Comparison of ENCODE assay signal across 8 cellular contexts in the genomic region with DNA sequence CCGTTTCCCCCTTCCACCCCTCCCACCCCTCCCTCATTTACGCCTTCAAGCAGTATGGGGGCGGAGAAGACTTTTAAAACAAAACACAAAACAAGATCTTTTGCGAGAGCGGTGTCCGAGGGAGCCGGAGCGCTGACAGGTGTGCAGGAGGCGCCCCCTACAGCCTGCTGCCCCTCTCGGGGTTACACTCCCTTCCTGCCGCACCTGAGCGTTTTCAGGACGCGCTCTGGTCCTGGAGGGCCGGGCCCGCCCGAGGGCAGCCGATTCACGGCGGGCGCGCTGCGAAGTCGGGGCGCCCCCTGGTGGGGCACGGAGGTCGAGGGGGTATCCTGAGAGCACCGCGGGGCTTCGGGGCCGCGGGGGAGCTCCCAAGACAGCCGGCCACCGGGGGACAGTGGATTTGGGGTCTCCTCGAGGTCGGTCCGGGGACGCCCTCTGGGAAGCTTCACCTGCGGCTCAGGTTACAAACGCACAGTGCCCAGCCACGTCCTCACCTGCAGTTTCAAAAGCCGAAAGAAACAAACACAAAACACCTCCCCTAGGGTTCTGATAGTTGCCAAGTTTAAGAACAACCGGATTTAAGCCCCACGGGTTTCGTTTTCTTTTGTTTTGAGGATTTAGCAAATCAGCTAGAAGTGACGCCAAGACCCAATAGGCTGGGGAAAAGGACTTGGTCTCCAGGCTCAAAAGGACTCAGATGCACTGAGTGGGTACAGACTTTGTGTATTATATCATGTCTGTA. TPM values are rescaled to one million over a fixed set of nuclear protein-coding genes. Genes with fewer than 3 reads are reported as not detected.
A peak's percentile ranks its signal among the peaks of the same experiment; 100 is the strongest.
DNase-seq lines count a peak whose midpoint lies in the region; ATAC-seq, FAIRE-seq and TF ChIP-seq lines count a peak whose summit lies in the region.

No MANE protein-coding gene starts in this region.

- H3K4me1 ChIP-seq in GM12878 (ENCODE audit: control insufficient read depth, insufficient read depth, low read length) = peaks cover 3% of the 10 kb centered on the region

- ATAC-seq in GM12878 (peak; percentile 96), left colon (peak; percentile 97)

- no peak for TF ChIP-seq EP300 in GM12878 (IDR thresholded peaks at IDR 0.05; ENCODE audit: borderline replicate concordance in 1 of 2, control insufficient read depth in 1 of 2, low read depth in 2 of 2, low read length in 2 of 2)

- no peaks in the 10 kb centered on the region for H4K20me1 ChIP-seq in GM12878 (ENCODE audit: control insufficient read depth, insufficient read depth)

- FAIRE-seq in GM12878 (lab: Jason Lieb, UNC) = peak; percentile 41

- H3K9me3 ChIP-seq in GM12878 (replicated peaks; ENCODE audit: control insufficient read depth, insufficient read depth, low read length) = no peaks in the 10 kb centered on the region; the same call in 2 of the 3 replicates

- intact Hi-C loops in GM12878 (cut with micrococcal nuclease; ENCODE audit: unreplicated experiment) = loop anchor here (1.0 to 5.0 kb wide), 7 partner anchors 80 to 425 kb away; no protein-coding TSS in a partner anchor
- intact Hi-C loops in left colon (cut with DNase I, micrococcal nuclease) = loop anchor here in 1 of 2 donors (10.0 kb wide), 1 partner anchor 199 kb away; no protein-coding TSS in a partner anchor

- peak overlapping the region; percentile 40 for H3K9ac ChIP-seq in GM12878 (ENCODE audit: control insufficient read depth, insufficient read depth, low read length)

- no peak overlapping the region for H3K27ac ChIP-seq in GM12878 (ENCODE audit: control insufficient read depth, insufficient read depth)

- SMC1A ChIA-PET in GM12878 (lab: Charles Lee; ENCODE audit: uncharacterized antibody, unreplicated experiment) = interaction anchor here (0.6 to 10.6 kb wide), 30 partner anchors 10 to 426 kb away, joined by 3 to 124 read pairs (median 4); no protein-coding TSS in a partner anchor

- WGBS in GM12878 (ENCODE audit: insufficient coverage, insufficient replicate concordance, low lambda C conversion rate, missing lambda C conversion rate) = 2% methylated on average over 38 of the region's 46 CpGs

- H3K36me3 ChIP-seq in H7 (replicated peaks; ENCODE audit: control insufficient read depth, insufficient read depth, low read length) (no peaks in the 10 kb centered on the region), GM12878 (ENCODE audit: control insufficient read depth in 2 of 2, insufficient read depth in 2 of 2, low read length in 1 of 2) (no peaks in the 10 kb centered on the region)

- H2AFZ ChIP-seq in GM12878 (ENCODE audit: control insufficient read depth, low read depth, low read length) = peak overlapping the region; percentile 84

- peak; percentile 85 for TF ChIP-seq RAD21 in GM12878 (IDR thresholded peaks at IDR 0.05; ENCODE audit: insufficient read depth, low read depth, low read length)

- no TSS peak for BruUV-seq in GM12878 (replicated peaks; lab: Mats Ljungman, UMichigan)

- CTCF ChIA-PET in GM12878 (lab: Yijun Ruan, JAX) = interaction anchor here (0.6 to 13.9 kb wide), 59 partner anchors 8 to 450 kb away, joined by 3 to 221 read pairs (median 4); a partner anchor contains a TSS

- H3K27me3 ChIP-seq in H7 (ENCODE audit: control insufficient read depth, insufficient read depth, low read length) = peaks cover 46% of the 10 kb centered on the region
- no peaks in the 10 kb centered on the region; a peak in 2 of 4 replicates for H3K27me3 ChIP-seq in GM12878 (replicated peaks in 1 of 2; ENCODE audit: control insufficient read depth in 2 of 2, insufficient read depth in 2 of 2, low read length in 1 of 2)

- peak overlapping the region; percentile 73 for H3K4me2 ChIP-seq in GM12878 (ENCODE audit: control insufficient read depth, insufficient read depth)

- RAD21 ChIA-PET in GM12878 (lab: Charles Lee; ENCODE audit: unreplicated experiment) = interaction anchor here (0.6 to 4.2 kb wide), 22 partner anchors 10 to 462 kb away, joined by 3 to 72 read pairs (median 4); no protein-coding TSS in a partner anchor

- H3K4me3 ChIP-seq in H7 (ENCODE audit: insufficient read depth, low read depth, low read length) (peak overlapping the region; percentile 35), GM12878 (peak overlapping the region; percentile 73; the same call in 1 of the 2 replicates)

- POLR2A ChIA-PET in GM12878 (lab: Charles Lee) = interaction anchor here (0.6 to 1.3 kb wide), 2 partner anchors 8 to 196 kb away, joined by 3 read pairs; no protein-coding TSS in a partner anchor

- TF ChIP-seq CTCF in GM10266 (IDR thresholded peaks at IDR 0.05; ENCODE audit: control insufficient read depth, insufficient read depth, low read depth, missing control alignments) (peak; percentile 84), GM12878 (IDR thresholded peaks at IDR 0.05 in 2 of 3, conservative IDR thresholded peaks at IDR 0.05 in 1 of 3; ENCODE audit: control insufficient read depth in 2 of 3, extremely low read depth in 1 of 3, insufficient read depth in 1 of 3, low read depth in 3 of 3, low read length in 3 of 3) (peak; percentile 88 to 92 (median 90))

- DNase-seq in GM10266 (ENCODE audit: extremely low spot score) (peak; percentile 84), H7 (peak; percentile 94), LoVo (ENCODE audit: low spot score) (peak; percentile 84), T-helper 22 cell (ENCODE audit: low read depth) (peak; percentile 39), GM12878 (ENCODE audit: low read depth, low spot score) (no peak), left colon (peak; percentile 58 to 78), GM19240 (ENCODE audit: insufficient read length, low spot score) (no peak)
- peak; percentile 71 to 72 for DNase-seq in stimulated activated CD4-positive, alpha-beta T cell treated with anti-CD3 and anti-CD28 coated beads, Interleukin-4, amount 100 ng/mL, for 48 hours (ENCODE audit: low read depth in 2 of 2)

- no peak for TF ChIP-seq POLR2A in GM12878 (IDR thresholded peaks at IDR 0.05; ENCODE audit: low read depth, low read length)

- H3K79me2 ChIP-seq in GM12878 (ENCODE audit: control insufficient read depth, insufficient read depth, low read length) = no peaks in the 10 kb centered on the region

- in situ Hi-C loops in GM12878 (cut with MboI) = loop anchor here (5.0 kb wide), 2 partner anchors 202 to 422 kb away; no protein-coding TSS in a partner anchor

TF ChIP-seq in GM12878, 131 proteins besides CTCF, POLR2A, EP300 and RAD21 (continues in another document):
- no peak for TF ChIP-seq HDAC2 (IDR thresholded peaks at IDR 0.05)
- 0 out of 2 replicates have a peak, but pooled peaks have one; percentile 33 for TF ChIP-seq PAX5 (IDR thresholded peaks at IDR 0.05; ENCODE audit: borderline replicate concordance, low read depth, low read length)
- TF ChIP-seq SMC3 (IDR thresholded peaks at IDR 0.05; ENCODE audit: borderline replicate concordance, low read length) = peak; percentile 91
- no peak for TF ChIP-seq POLR2AphosphoS5 (IDR thresholded peaks at IDR 0.05; ENCODE audit: low read length)
- peak; percentile 74 for TF ChIP-seq LARP7 (IDR thresholded peaks at IDR 0.05)
- peak; percentile 48; the same call in 1 of the 3 replicates for TF ChIP-seq POU2F2 (IDR thresholded peaks at IDR 0.05; ENCODE audit: borderline replicate concordance, low read depth, low read length)
- TF ChIP-seq DPF2 (IDR thresholded peaks at IDR 0.05) = peak; percentile 67
- TF ChIP-seq SMARCA5 (IDR thresholded peaks at IDR 0.05) = peak; percentile 91; the same call in 1 of the 2 replicates
- TF ChIP-seq MYB (IDR thresholded peaks at IDR 0.05; ENCODE audit: borderline replicate concordance, low read depth, low read length) = 0 out of 2 replicates have a peak, but pooled peaks have one; percentile 11
- peak; percentile 60 for TF ChIP-seq KLF5 (IDR thresholded peaks at IDR 0.05; ENCODE audit: partially characterized antibody)
- peak; percentile 66 to 77; a peak in 3 of 4 replicates for TF ChIP-seq BHLHE40 (IDR thresholded peaks at IDR 0.05; ENCODE audit: borderline replicate concordance in 1 of 2, low read depth in 2 of 2, low read length in 1 of 2)
- no peak for TF ChIP-seq ZBED1 (IDR thresholded peaks at IDR 0.05; ENCODE audit: borderline replicate concordance)
- TF ChIP-seq CBFB (IDR thresholded peaks at IDR 0.05; ENCODE audit: low read depth) = peak; percentile 40; the same call in 1 of the 2 replicates
- TF ChIP-seq EGR1 (IDR thresholded peaks at IDR 0.05; ENCODE audit: borderline replicate concordance in 1 of 2, low read depth in 2 of 2, low read length in 2 of 2) = peak in 1 of 2 experiments; percentile 54; a peak in 1 of 3 replicates
- TF ChIP-seq SREBF1 (IDR thresholded peaks at IDR 0.05; ENCODE audit: low read length) = no peak
- no peak for TF ChIP-seq STAT3 (IDR thresholded peaks at IDR 0.05; ENCODE audit: low read depth, low read length)
- TF ChIP-seq IRF4 (IDR thresholded peaks at IDR 0.05; ENCODE audit: low read depth, low read length) = 0 out of 2 replicates have a peak, but pooled peaks have one; percentile 26
- no peak for TF ChIP-seq NR2C2 (IDR thresholded peaks at IDR 0.05; ENCODE audit: borderline replicate concordance, control insufficient read depth, insufficient read length, low read depth)
- peak; percentile 83 for TF ChIP-seq YY1 (IDR thresholded peaks at IDR 0.05; ENCODE audit: low read depth, low read length)
- peak; percentile 14; the same call in 1 of the 2 replicates for TF ChIP-seq MXI1 (IDR thresholded peaks at IDR 0.05; ENCODE audit: low read depth, low read length)
- peak; percentile 54; the same call in 1 of the 2 replicates for TF ChIP-seq NR2F1 (conservative IDR thresholded peaks at IDR 0.05)

RNA-seq across cellular contexts. Expression of a gene that starts 8.0 kb away (rescaled TPM):
- total RNA-seq in H7 (2014; rRNA removed; shearing (Covaris generic)) = not detected in 2 replicates
- 4.6 and 4.8 TPM in 2 replicates for total RNA-seq in GM12878 (2013; cell fraction: nucleolus; rRNA removed)
- total RNA-seq in GM12878 (2014; rRNA removed) = 2.2 and 2.6 TPM in 2 replicates
- 1.1 and 1.6 TPM in 2 replicates for total RNA-seq in GM12878 (2014; rRNA removed; fragmentation: Illumina TruSeq; extraction: Trizol)
- total RNA-seq in GM12878 (2021) = 1.9 and 2.9 TPM in 2 replicates
- 0.41 TPM for polyA plus RNA-seq in GM12878 (2011; ENCODE audit: low read depth)
- polyA plus RNA-seq in GM12878 (2011; rRNA removed) = 1.2 and 1.4 TPM in 2 replicates
- 0.82 and 1.2 TPM in 2 replicates for polyA plus RNA-seq in GM12878 (2011; cell fraction: cytosol; rRNA removed)
- 1.8 and 2.7 TPM in 2 replicates for polyA plus RNA-seq in GM12878 (2011; cell fraction: nucleus; rRNA removed)
- 1.4 and 2.1 TPM in 2 replicates for polyA plus RNA-seq in GM12878 (2012)
- polyA plus RNA-seq in GM12878 (2014; fragmentation: Illumina TruSeq; extraction: Trizol) = 1.2 and 1.9 TPM in 2 replicates
- under 1 TPM; 0.53 to 0.68 TPM for polyA plus RNA-seq in GM12878 (2014; fragmentation: Nextera tagmentation; extraction: Ambion mirVana)
- 2.2 and 3.3 TPM in 2 replicates for polyA plus RNA-seq in GM12878 (2014; rRNA removed)
- polyA plus RNA-seq in GM12878 (2016; fragmentation: Nextera tagmentation; extraction: Ambion mirVana) = under 1 TPM; 0.66 to 0.92 TPM
- polyA minus RNA-seq in GM12878 (2011; rRNA and poly(A)+ RNA removed) = 0.59 and 0.67 TPM in 2 replicates
- polyA minus RNA-seq in GM12878 (2011; cell fraction: cytosol; rRNA and poly(A)+ RNA removed) = 0.52 TPM in 1 of 2 replicates, not detected in the other
- polyA minus RNA-seq in GM12878 (2011; cell fraction: nucleus; rRNA and poly(A)+ RNA removed) = 0.48 TPM in 2 replicates
- not detected for total RNA-seq in left colon

Comparison
In these comparisons a context has a peak if more than half of its experiments do, and no peak if none do; other contexts are left out.
1. DNase-seq: peak in GM10266 (single experiment), H7 (single experiment), LoVo (single experiment), T-helper 22 cell (single experiment), left colon (2 of 2) and stimulated activated CD4-positive, alpha-beta T cell treated with anti-CD3 and anti-CD28 coated beads, Interleukin-4, amount 100 ng/mL, for 48 hours (2 of 2); none in GM12878 (single experiment) and GM19240 (single experiment).